Comparison of ENCODE assay signal across 3 cellular contexts in the genomic region with DNA sequence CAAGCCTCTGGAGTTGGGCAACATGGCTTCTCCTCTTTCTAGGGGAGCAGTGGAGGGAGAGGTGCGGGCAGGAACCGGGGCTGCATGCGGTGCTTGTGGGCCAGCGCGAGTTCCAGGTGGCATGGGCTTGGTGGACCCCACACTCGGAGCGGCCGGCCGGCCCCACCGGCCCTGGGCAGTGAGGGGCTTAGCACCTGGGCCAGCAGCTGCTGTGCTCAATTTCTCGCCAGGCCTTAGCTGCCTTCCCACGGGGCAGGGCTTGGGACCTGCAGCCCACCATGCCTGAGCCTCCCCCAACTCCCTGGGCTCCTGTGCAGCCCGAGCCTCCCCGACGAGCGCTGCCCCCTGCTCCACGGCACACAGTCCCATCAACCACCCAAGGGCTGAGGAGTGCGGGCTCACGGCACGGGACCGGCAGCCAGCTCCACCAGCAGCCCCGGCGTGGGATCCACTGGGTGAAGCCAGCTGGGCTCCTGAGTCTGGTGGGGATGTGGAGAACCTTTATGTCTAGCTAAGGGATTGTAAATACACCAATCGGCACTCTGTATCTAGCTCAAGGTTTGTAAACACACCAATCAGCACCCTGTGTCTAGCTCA. TPM values are rescaled to one million over a fixed set of nuclear protein-coding genes. Genes with fewer than 3 reads are reported as not detected.
"Had no signal": no experiment of that assay in that cellular context is flagged by ENCODE, and none has a peak within 500 bp of the region (broad histone marks: within the 10 kb centered on the region; RNA-seq: fewer than 3 reads in every experiment).

No MANE protein-coding gene starts in this region.

RNA-seq across cellular contexts. Expression of a gene that starts 38.2 kb away (rescaled TPM):
- total RNA-seq: endodermal cell, renal cortical epithelial cell, SJSA1 had no signal
